In the genomic region with DNA sequence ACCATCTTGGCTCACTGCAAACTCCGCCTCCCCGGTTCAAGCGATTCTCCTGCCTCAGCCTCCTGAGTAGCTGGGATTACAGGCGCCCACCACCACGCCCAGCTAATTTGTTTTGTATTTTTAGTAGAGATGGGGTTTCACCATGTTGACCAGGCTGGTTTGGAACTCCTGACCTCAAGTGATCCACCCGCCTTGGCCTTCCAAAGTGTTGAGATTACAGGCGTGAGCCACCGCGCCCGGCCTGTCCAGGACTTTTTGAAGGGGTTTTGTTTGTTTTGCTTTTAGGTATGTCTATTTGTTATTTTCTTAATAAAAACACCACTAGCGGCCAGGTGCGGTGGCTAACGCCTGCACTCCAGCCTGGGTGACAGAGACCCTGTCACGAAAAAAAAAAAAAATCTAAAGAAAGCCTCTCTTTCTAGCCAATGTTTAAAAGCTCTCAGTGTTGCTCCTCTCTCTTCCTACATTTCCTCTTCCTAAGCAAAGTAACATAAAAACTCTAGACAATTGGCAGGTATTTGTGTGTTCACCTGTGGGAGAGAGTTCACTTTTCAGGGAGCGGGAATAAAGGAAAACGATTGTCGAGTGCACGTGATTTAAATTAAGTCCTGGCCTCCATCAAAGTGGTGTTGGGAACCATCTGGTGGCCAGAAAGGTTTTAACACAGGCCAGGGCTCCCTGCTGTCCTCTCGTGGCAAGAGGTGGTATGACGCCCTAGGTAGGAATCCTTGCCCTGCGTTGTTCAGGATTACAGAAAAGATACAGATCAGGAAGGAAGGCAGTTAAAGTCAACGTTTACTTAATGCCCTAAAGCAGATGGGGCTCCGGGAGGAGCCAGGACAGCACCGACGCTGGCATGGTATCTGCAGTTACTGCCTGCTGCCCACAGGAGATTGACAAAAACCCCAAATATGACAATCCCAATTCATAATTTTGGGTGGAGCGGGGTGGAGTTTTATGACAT, we compare ENCODE assay signal across 7 cellular contexts. TPM values are rescaled to one million over a fixed set of nuclear protein-coding genes. Genes with fewer than 3 reads are reported as not detected.
DNase-seq lines count a peak whose midpoint lies in the region; ATAC-seq lines count a peak whose summit lies in the region.

No MANE protein-coding gene starts in this region.

- intact Hi-C loops in left ventricle myocardium superior (cut with micrococcal nuclease) (no loop called here), sciatic nerve (cut with DNase I) (loop anchor here (5.0 to 10.0 kb wide), 2 partner anchors 73 to 120 kb away; a partner anchor contains a TSS)

- peak; percentile 89 for DNase-seq in NCI-H1694 treated with DMSO at 0.1 percent for 48 hours (lab: John Stamatoyannopoulos, UW)
- DNase-seq in T-helper 1 cell: peak; percentile 55 to 80 (median 73)
- DNase-seq in amniotic epithelial cell (ENCODE audit: low read depth): peak; percentile 81
- peak; percentile 85 for DNase-seq in left ventricle myocardium superior
- peak; percentile 91 for DNase-seq in sciatic nerve (ENCODE audit: low spot score)

- ATAC-seq in GM18502 (IDR thresholded peaks at IDR 0.05; ENCODE audit: poor library complexity, unreplicated experiment) (peak; percentile 91), HG02938 (IDR thresholded peaks at IDR 0.05; ENCODE audit: unreplicated experiment) (peak; percentile 93), left ventricle myocardium superior (peak; percentile 94), sciatic nerve (peak; percentile 92)

RNA-seq across cellular contexts. Expression of a gene that starts 36.2 kb away (rescaled TPM):
- total RNA-seq in left ventricle myocardium superior: 8.3 TPM
- total RNA-seq in sciatic nerve: 8.5 TPM

RNA-seq across cellular contexts. Expression of a gene that starts 58.6 kb away (rescaled TPM):
- total RNA-seq in left ventricle myocardium superior (104 TPM), sciatic nerve (202 TPM)

Comparison
In these comparisons a context has a peak if more than half of its experiments do, and no peak if none do; other contexts are left out.
1. Peak in every context shown above with its lines: DNase-seq and ATAC-seq.